10 cellular contexts compared by ENCODE assay signal in the genomic region with DNA sequence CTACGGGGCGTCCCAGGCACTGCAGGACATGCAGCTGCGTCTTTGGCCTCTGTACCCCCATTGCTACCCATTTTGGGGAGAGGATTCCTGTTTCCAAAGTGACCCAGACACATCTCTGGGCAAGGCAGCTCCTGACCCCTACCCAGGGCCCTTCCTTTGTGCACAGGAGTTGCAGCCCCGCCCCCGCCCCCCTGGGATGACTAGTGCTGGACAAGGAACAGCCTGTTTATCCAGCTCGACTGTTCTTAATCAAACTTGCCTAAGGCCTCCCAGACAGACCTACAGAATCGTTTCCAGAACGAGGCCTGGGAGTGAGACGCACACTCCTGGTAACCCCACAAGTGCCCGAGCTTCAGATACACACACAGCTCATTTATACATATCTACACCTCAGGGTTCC. TPM values are rescaled to one million over a fixed set of nuclear protein-coding genes. Genes with fewer than 3 reads are reported as not detected.
DNase-seq lines count a peak whose midpoint lies in the region; ATAC-seq, FAIRE-seq and TF ChIP-seq lines count a peak whose summit lies in the region.
"Had no signal": no experiment of that assay in that cellular context is flagged by ENCODE, and none has a peak within 500 bp of the region (broad histone marks: within the 10 kb centered on the region; RNA-seq: fewer than 3 reads in every experiment).

No MANE protein-coding gene starts in this region.

- H3K4me3 Mint-ChIP-seq in stimulated activated naive CD8-positive, alpha-beta T cell treated with anti-CD3 and anti-CD28 coated beads, Interleukin-15, Interleukin-2, amounts not matched to agents 100 ng/mL and 50 ng/mL, for 24 hours = peak overlapping the region; percentile 98

- dilution Hi-C loops in keratinocyte (cut with MboI; ENCODE audit: extremely low pct_ligation_motif_present, low sequenced_read_pairs) = no loop called here

- ATAC-seq in stimulated activated naive CD8-positive, alpha-beta T cell treated with anti-CD3 and anti-CD28 coated beads, Interleukin-15, Interleukin-2, amounts not matched to agents 100 U/mL and 50 U/mL, for 24 hours = no peak
- ATAC-seq in HG02571 (IDR thresholded peaks at IDR 0.05; ENCODE audit: unreplicated experiment) (no peak), GM18873 (IDR thresholded peaks at IDR 0.05; ENCODE audit: low FRiP score, unreplicated experiment) (no peak), HG02885 (IDR thresholded peaks at IDR 0.05; ENCODE audit: poor library complexity, unreplicated experiment) (no peak)

- H3K9me1 ChIP-seq in keratinocyte (ENCODE audit: control insufficient read depth, extremely low read depth, insufficient read depth, low read length) = peaks cover 3% of the 10 kb centered on the region

- peaks cover 29% of the 10 kb centered on the region for H3K4me1 ChIP-seq in adipocyte (ENCODE audit: control insufficient read depth, insufficient read depth, low read length)
- H3K4me1 ChIP-seq in keratinocyte (ENCODE audit: control insufficient read depth, extremely low read depth, insufficient read depth, low read length) = peaks cover 44% of the 10 kb centered on the region

- peaks cover 43% of the 10 kb centered on the region for H3K36me3 Mint-ChIP-seq in stimulated activated naive CD8-positive, alpha-beta T cell treated with anti-CD3 and anti-CD28 coated beads, Interleukin-15, Interleukin-2, amounts not matched to agents 100 ng/mL and 50 ng/mL, for 24 hours (ENCODE audit: low read depth)

- H3K79me2 ChIP-seq in keratinocyte (ENCODE audit: control insufficient read depth, insufficient read depth, low read length) = peaks cover 43% of the 10 kb centered on the region

- H3K9me3 ChIP-seq in adipocyte (ENCODE audit: control insufficient read depth, low read length) (no peaks in the 10 kb centered on the region), keratinocyte (ENCODE audit: control insufficient read depth, low read depth, low read length) (no peaks in the 10 kb centered on the region)

- H3K9me3 Mint-ChIP-seq in stimulated activated naive CD8-positive, alpha-beta T cell treated with anti-CD3 and anti-CD28 coated beads, Interleukin-15, Interleukin-2, amounts not matched to agents 100 ng/mL and 50 ng/mL, for 24 hours = no peaks in the 10 kb centered on the region
- H3K9me3 Mint-ChIP-seq: central memory CD8-positive, alpha-beta T cell had no signal

- no peak; the same call in 1 of the 2 replicates for TF ChIP-seq POLR2A in GM12891 (IDR thresholded peaks at IDR 0.05; ENCODE audit: low read depth, low read length)

- H3K4me2 ChIP-seq in keratinocyte (ENCODE audit: control insufficient read depth, extremely low read depth, insufficient read depth, low read depth, low read length) = peak overlapping the region; percentile 100

- H3K27ac Mint-ChIP-seq in stimulated activated naive CD8-positive, alpha-beta T cell treated with anti-CD3 and anti-CD28 coated beads, Interleukin-15, Interleukin-2, amounts not matched to agents 100 ng/mL and 50 ng/mL, for 24 hours = peak overlapping the region; percentile 83

- DNase-seq in stimulated activated naive CD8-positive, alpha-beta T cell treated with anti-CD3 and anti-CD28 coated beads, Interleukin-15, Interleukin-2, amounts not matched to agents 100 U/mL and 50 U/mL, for 24 hours = no peak
- DNase-seq in adipocyte (ENCODE audit: low read depth) (peak; percentile 83), keratinocyte (ENCODE audit: low read depth, low spot score) (no peak), GM12891 (ENCODE audit: insufficient read length, low spot score) (no peak)
- DNase-seq: NK-92 treated with Interleukin-12 subunit alpha and Interleukin-12 subunit beta, amount 100 ng/mL, for 24 hours had no signal

- H3K9ac ChIP-seq in adipocyte (ENCODE audit: low read length) (peak overlapping the region; percentile 88), keratinocyte (ENCODE audit: control insufficient read depth, extremely low read depth, insufficient read depth, low read length) (peak overlapping the region; percentile 90)

- FAIRE-seq in keratinocyte (lab: Jason Lieb, UNC) (peak; percentile 64), GM12891 (lab: Jason Lieb, UNC) (no peak)

- H3K27me3 Mint-ChIP-seq in stimulated activated naive CD8-positive, alpha-beta T cell treated with anti-CD3 and anti-CD28 coated beads, Interleukin-15, Interleukin-2, amounts not matched to agents 100 ng/mL and 50 ng/mL, for 24 hours = no peaks in the 10 kb centered on the region
- H3K27me3 Mint-ChIP-seq: central memory CD8-positive, alpha-beta T cell had no signal

- H3K36me3 ChIP-seq in adipocyte (ENCODE audit: control insufficient read depth, insufficient read depth, low read length, severe bottlenecking) (peaks cover 44% of the 10 kb centered on the region), keratinocyte (ENCODE audit: control insufficient read depth in 2 of 2, extremely low read depth in 1 of 2, insufficient read depth in 2 of 2, low read length in 2 of 2) (peaks cover 27 to 33% of the 10 kb centered on the region in 2 experiments)

- no peak overlapping the region for H2AFZ ChIP-seq in keratinocyte (ENCODE audit: control insufficient read depth, low read length)

- H3K4me3 ChIP-seq in adipocyte (ENCODE audit: low read length) = peak overlapping the region; percentile 85
- H3K4me3 ChIP-seq in keratinocyte (ENCODE audit: control insufficient read depth in 2 of 3, extremely low read depth in 1 of 3, insufficient read depth in 2 of 3, low read depth in 1 of 3, low read length in 3 of 3) = peak overlapping the region; percentile 65 to 97 (median 87)

- peaks cover 55% of the 10 kb centered on the region for H4K20me1 ChIP-seq in keratinocyte (ENCODE audit: control insufficient read depth, extremely low read depth, insufficient read depth, low read length)

- peaks cover 40% of the 10 kb centered on the region for H3K4me1 Mint-ChIP-seq in stimulated activated naive CD8-positive, alpha-beta T cell treated with anti-CD3 and anti-CD28 coated beads, Interleukin-15, Interleukin-2, amounts not matched to agents 100 ng/mL and 50 ng/mL, for 24 hours (ENCODE audit: low read depth)

- H3K27me3 ChIP-seq in adipocyte (replicated peaks; ENCODE audit: control insufficient read depth, insufficient read depth, low read length) (no peaks in the 10 kb centered on the region), keratinocyte (ENCODE audit: control insufficient read depth, extremely low read depth, insufficient read depth, low read length) (no peaks in the 10 kb centered on the region)

- TF ChIP-seq CTCF in keratinocyte (optimal IDR thresholded peaks at IDR 0.05 in 1 of 3, IDR thresholded peaks at IDR 0.05 in 1 of 3, conservative IDR thresholded peaks at IDR 0.05 in 1 of 3; ENCODE audit: extremely low read depth in 1 of 3, insufficient read depth in 2 of 3, low read length in 3 of 3) = no peak

- peak overlapping the region; percentile 67 for H3K27ac ChIP-seq in keratinocyte (ENCODE audit: control insufficient read depth, insufficient read depth, low read length)

TF ChIP-seq in GM12891, 5 proteins besides CTCF, POLR2A, EP300 and RAD21 (continues in another document):
- TF ChIP-seq POU2F2 (IDR thresholded peaks at IDR 0.05; ENCODE audit: low read depth, low read length) = no peak

RNA-seq across cellular contexts. Expression of a gene that starts 13.2 kb away (rescaled TPM):
- polyA plus RNA-seq in keratinocyte = 0.03 to 0.26 TPM in 2 of 3 replicates, not detected in the other
- polyA plus RNA-seq in keratinocyte (2011; ENCODE audit: low read depth) = not detected
- polyA plus RNA-seq in keratinocyte (2011; cell fraction: cytosol; rRNA removed) = 0.05 and 0.17 TPM in 2 replicates
- 0.10 and 0.16 TPM in 2 replicates for polyA plus RNA-seq in keratinocyte (2011; cell fraction: nucleus; rRNA removed)
- polyA plus RNA-seq in keratinocyte (2012; ENCODE audit: low replicate concordance) = 0.21 and 0.24 TPM in 2 replicates
- polyA minus RNA-seq in keratinocyte = 0.13 to 0.20 TPM in 2 of 3 replicates, not detected in the other
- polyA minus RNA-seq in keratinocyte (2011; cell fraction: cytosol; rRNA and poly(A)+ RNA removed) = not detected
- polyA minus RNA-seq in keratinocyte (2011; cell fraction: nucleus; rRNA and poly(A)+ RNA removed) = 0.21 TPM in 1 of 2 replicates, not detected in the other
- polyA plus RNA-seq in GM12891 (2012; ENCODE audit: low read depth, missing spikeins) = 0.45 TPM

RNA-seq across cellular contexts. Expression of a gene that starts 17.1 kb away (rescaled TPM):
- polyA plus RNA-seq in keratinocyte = not detected in 3 replicates
- not detected for polyA plus RNA-seq in keratinocyte (2011; ENCODE audit: low read depth)
- not detected in 2 replicates for polyA plus RNA-seq in keratinocyte (2011; cell fraction: cytosol; rRNA removed)
- not detected in 2 replicates for polyA plus RNA-seq in keratinocyte (2011; cell fraction: nucleus; rRNA removed)
- not detected in 2 replicates for polyA plus RNA-seq in keratinocyte (2012; ENCODE audit: low replicate concordance)
- polyA minus RNA-seq in keratinocyte = not detected in 3 replicates
- polyA minus RNA-seq in keratinocyte (2011; cell fraction: cytosol; rRNA and poly(A)+ RNA removed) = not detected
- not detected in 2 replicates for polyA minus RNA-seq in keratinocyte (2011; cell fraction: nucleus; rRNA and poly(A)+ RNA removed)
- polyA plus RNA-seq in GM12891 (2012; ENCODE audit: low read depth, missing spikeins) = 0.77 TPM

RNA-seq across cellular contexts. Expression of a gene that starts 22.7 kb away (rescaled TPM):
- not detected in 3 replicates for polyA plus RNA-seq in keratinocyte
- not detected for polyA plus RNA-seq in keratinocyte (2011; ENCODE audit: low read depth)
- polyA plus RNA-seq in keratinocyte (2011; cell fraction: cytosol; rRNA removed) = not detected in 2 replicates
- not detected in 2 replicates for polyA plus RNA-seq in keratinocyte (2011; cell fraction: nucleus; rRNA removed)
- polyA plus RNA-seq in keratinocyte (2012; ENCODE audit: low replicate concordance) = not detected in 2 replicates
- not detected in 3 replicates for polyA minus RNA-seq in keratinocyte
- polyA minus RNA-seq in keratinocyte (2011; cell fraction: cytosol; rRNA and poly(A)+ RNA removed) = not detected
- not detected in 2 replicates for polyA minus RNA-seq in keratinocyte (2011; cell fraction: nucleus; rRNA and poly(A)+ RNA removed)
- 0.15 TPM for polyA plus RNA-seq in GM12891 (2012; ENCODE audit: low read depth, missing spikeins)

RNA-seq across cellular contexts. Expression of a gene that starts 32.4 kb away (rescaled TPM):
- not detected in 3 replicates for polyA plus RNA-seq in keratinocyte
- not detected for polyA plus RNA-seq in keratinocyte (2011; ENCODE audit: low read depth)
- polyA plus RNA-seq in keratinocyte (2011; cell fraction: cytosol; rRNA removed) = not detected in 2 replicates
- polyA plus RNA-seq in keratinocyte (2011; cell fraction: nucleus; rRNA removed) = not detected in 2 replicates
- polyA plus RNA-seq in keratinocyte (2012; ENCODE audit: low replicate concordance) = not detected in 2 replicates
- polyA minus RNA-seq in keratinocyte = not detected in 3 replicates
- not detected for polyA minus RNA-seq in keratinocyte (2011; cell fraction: cytosol; rRNA and poly(A)+ RNA removed)
- not detected in 2 replicates for polyA minus RNA-seq in keratinocyte (2011; cell fraction: nucleus; rRNA and poly(A)+ RNA removed)
- polyA plus RNA-seq in GM12891 (2012; ENCODE audit: low read depth, missing spikeins) = not detected

RNA-seq across cellular contexts. Expression of a gene that starts 38.4 kb away (rescaled TPM):
- 26.5 to 35.5 TPM (median 34.7 TPM) in 3 replicates for polyA plus RNA-seq in keratinocyte
- polyA plus RNA-seq in keratinocyte (2011; ENCODE audit: low read depth) = 3.0 TPM
- polyA plus RNA-seq in keratinocyte (2011; cell fraction: cytosol; rRNA removed) = 32.9 and 44.3 TPM in 2 replicates
- 32.8 and 43.6 TPM in 2 replicates for polyA plus RNA-seq in keratinocyte (2011; cell fraction: nucleus; rRNA removed)
- 20.3 and 38.1 TPM in 2 replicates for polyA plus RNA-seq in keratinocyte (2012; ENCODE audit: low replicate concordance)
- polyA minus RNA-seq in keratinocyte = 22.2 to 51.8 TPM (median 23.8 TPM) in 3 replicates
- polyA minus RNA-seq in keratinocyte (2011; cell fraction: cytosol; rRNA and poly(A)+ RNA removed) = 60.4 TPM
- polyA minus RNA-seq in keratinocyte (2011; cell fraction: nucleus; rRNA and poly(A)+ RNA removed) = 17.6 and 20.6 TPM in 2 replicates
- polyA plus RNA-seq in GM12891 (2012; ENCODE audit: low read depth, missing spikeins) = 5.1 TPM
